ENCODE assay signal across 26 cellular contexts in genomic region chr17:570403-570802, GRCh38.
"Had no signal": no experiment of that assay in that cellular context is flagged by ENCODE, and none has a peak within 500 bp of the region (broad histone marks: within the 10 kb centered on the region; RNA-seq: fewer than 3 reads in every experiment).

No MANE protein-coding gene starts in this region.

- ATAC-seq: body of pancreas, K562, PC-3, T-cell had no signal

- H3K27me3 ChIP-seq: ascending aorta, body of pancreas had no signal

- H3K4me3 ChIP-seq: ascending aorta, body of pancreas, K562 had no signal

- H3K27ac Mint-ChIP-seq: activated B cell treated with CpG ODN at 0.5 μM for 24 hours; activated CD4-positive, alpha-beta memory T cell treated with anti-CD3 and anti-CD28 coated beads, Interleukin-2, amount 10 ng/mL, durations not matched to agents 7 days and 5 days; activated naive CD4-positive, alpha-beta T cell treated with anti-CD3 and anti-CD28 coated beads, Interleukin-2, amount 50 U/mL, for 24 hours; T-cell had no signal

- H3K9me3 ChIP-seq: ascending aorta, body of pancreas had no signal

- H3K4me3 Mint-ChIP-seq: activated B cell treated with CpG ODN at 0.5 μM for 24 hours; activated CD4-positive, alpha-beta memory T cell treated with anti-CD3 and anti-CD28 coated beads, Interleukin-2, amount 10 ng/mL, durations not matched to agents 7 days and 5 days; activated naive CD4-positive, alpha-beta T cell treated with anti-CD3 and anti-CD28 coated beads, Interleukin-2, amount 50 U/mL, for 24 hours; T-cell had no signal

- H3K4me1 ChIP-seq: ascending aorta had no signal

- H3K4me1 Mint-ChIP-seq: activated CD4-positive, alpha-beta memory T cell treated with anti-CD3 and anti-CD28 coated beads, Interleukin-2, amount 10 ng/mL, durations not matched to agents 7 days and 5 days; activated naive CD4-positive, alpha-beta T cell treated with anti-CD3 and anti-CD28 coated beads, Interleukin-2, amount 50 U/mL, for 24 hours had no signal

- DNase-seq: activated B cell treated with CpG ODN at 0.5 μM for 24 hours; activated CD4-positive, alpha-beta memory T cell treated with anti-CD3 and anti-CD28 coated beads, Interleukin-2, amount 10 ng/mL, durations not matched to agents 7 days and 5 days; activated CD4-positive, alpha-beta T cell treated with anti-CD3 and anti-CD28 coated beads for 1 hour; activated CD4-positive, alpha-beta T cell treated with anti-CD3 and anti-CD28 coated beads, Interleukin-2, amount 50 U/mL, for 1 hour; activated effector memory CD4-positive, alpha-beta T cell treated with Interleukin-2 at 50 U/mL for 16 hours; activated naive CD4-positive, alpha-beta T cell; activated T-cell treated with anti-CD3 and anti-CD28 coated beads for 4 hours; amniotic stem cell; body of pancreas; central memory CD4-positive, alpha-beta T cell; Karpas-422; MM.1S; NCI-H1105; NCI-H1436; NCI-H1694 treated with DMSO at 0.1 percent for 48 hours; NCI-H2029 treated with DMSO at 0.1 percent for 48 hours; NCI-H446; NCI-H524; PC-3; SHP77; T-cell; T-helper 2 cell; T1000 had no signal

- H3K27me3 Mint-ChIP-seq: activated B cell treated with CpG ODN at 0.5 μM for 24 hours; activated CD4-positive, alpha-beta memory T cell treated with anti-CD3 and anti-CD28 coated beads, Interleukin-2, amount 10 ng/mL, durations not matched to agents 7 days and 5 days; activated naive CD4-positive, alpha-beta T cell treated with anti-CD3 and anti-CD28 coated beads, Interleukin-2, amount 50 U/mL, for 24 hours; T-cell had no signal

- H3K9me3 Mint-ChIP-seq: activated B cell treated with CpG ODN at 0.5 μM for 24 hours; activated CD4-positive, alpha-beta memory T cell treated with anti-CD3 and anti-CD28 coated beads, Interleukin-2, amount 10 ng/mL, durations not matched to agents 7 days and 5 days; activated naive CD4-positive, alpha-beta T cell treated with anti-CD3 and anti-CD28 coated beads, Interleukin-2, amount 50 U/mL, for 24 hours; T-cell had no signal

- H3K27ac ChIP-seq: ascending aorta had no signal
